Comparison of ENCODE assay signal across 8 cellular contexts in the genomic region with DNA sequence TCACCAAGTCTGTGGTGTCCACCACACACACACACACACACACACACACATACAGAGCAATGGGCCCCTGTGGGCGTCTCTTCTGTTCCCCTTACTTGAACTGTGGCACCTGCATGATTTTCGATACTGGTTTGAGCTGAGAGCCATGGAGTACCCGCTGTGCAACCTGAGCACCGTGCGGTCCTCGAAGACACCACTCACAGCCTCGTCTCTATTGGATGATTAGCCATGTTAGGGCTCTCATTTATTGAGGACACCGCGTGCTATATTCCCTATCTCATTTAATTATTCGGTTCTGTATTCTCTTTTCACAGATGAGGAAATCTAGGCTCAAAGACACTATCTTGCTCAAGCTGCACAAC. TPM values are rescaled to one million over a fixed set of nuclear protein-coding genes. Genes with fewer than 3 reads are reported as not detected.
DNase-seq lines count a peak whose midpoint lies in the region; ATAC-seq and TF ChIP-seq lines count a peak whose summit lies in the region.

No MANE protein-coding gene starts in this region.

- peak overlapping the region; percentile 79 to 84 for H3K4me3 Mint-ChIP-seq in activated T-cell treated with anti-CD3 and anti-CD28 coated beads, Interleukin-2, amount 50 U/mL, for 72 hours

- intact Hi-C loops in heart left ventricle (cut with DNase I) = no loop called here
- intact Hi-C loops in left ventricle myocardium superior (cut with micrococcal nuclease) = no loop called here
- intact Hi-C loops in left lung (cut with DNase I) = no loop called here
- intact Hi-C loops in head of caudate nucleus (cut with DNase I) = no loop called here

- H3K9me3 ChIP-seq in heart left ventricle = no peaks in the 10 kb centered on the region
- H3K9me3 ChIP-seq in left lung = no peaks in the 10 kb centered on the region

- H3K36me3 Mint-ChIP-seq in activated T-cell treated with anti-CD3 and anti-CD28 coated beads, Interleukin-2, amount 50 U/mL, for 72 hours (ENCODE audit: insufficient read depth in 2 of 2) = no peaks in the 10 kb centered on the region

- TF ChIP-seq CTCF in heart left ventricle (IDR thresholded peaks at IDR 0.05) = no peak
- no peak for TF ChIP-seq CTCF in left lung (IDR thresholded peaks at IDR 0.05)

- H3K27ac ChIP-seq in heart left ventricle (peak overlapping the region in 1 of 12 donors; percentile 83), left lung (peak overlapping the region; percentile 24 to 33), urinary bladder (ENCODE audit: low read depth) (no peak overlapping the region)

- H3K36me3 ChIP-seq in heart left ventricle (no peaks in the 10 kb centered on the region), left lung (no peaks in the 10 kb centered on the region), urinary bladder (ENCODE audit: insufficient read depth) (no peaks in the 10 kb centered on the region)

- H3K4me1 ChIP-seq in heart left ventricle = peaks cover 0 to 29% (median 9%) of the 10 kb centered on the region in 12 donors
- peaks cover 11 to 16% of the 10 kb centered on the region in 2 donors for H3K4me1 ChIP-seq in left lung
- H3K4me1 ChIP-seq in urinary bladder (ENCODE audit: insufficient read depth) = no peaks in the 10 kb centered on the region

- no peaks in the 10 kb centered on the region for H3K9me3 Mint-ChIP-seq in activated T-cell treated with anti-CD3 and anti-CD28 coated beads, Interleukin-2, amount 50 U/mL, for 72 hours

- peaks cover 44% of the 10 kb centered on the region for H3K27me3 Mint-ChIP-seq in activated T-cell treated with anti-CD3 and anti-CD28 coated beads, Interleukin-2, amount 50 U/mL, for 72 hours (ENCODE audit: low read depth)

- WGBS in heart left ventricle, 4 donors = 24 to 31% (median 29%) methylated on average over 10 of the region's 10 CpGs
- 26% methylated on average over 10 of the region's 10 CpGs for WGBS in urinary bladder

- no peak for DNase-seq in heart left ventricle
- DNase-seq in left ventricle myocardium superior = no peak
- peak in 1 of 2 donors; percentile 2 for DNase-seq in activated T-cell treated with anti-CD3 and anti-CD28 coated beads, Interleukin-2, amount 50 U/mL, for 72 hours
- DNase-seq in left lung = no peak
- DNase-seq in head of caudate nucleus = no peak

- H3K27me3 ChIP-seq in heart left ventricle = peaks cover 6 to 49% (median 13%) of the 10 kb centered on the region in 9 donors
- peaks cover 0 to 48% of the 10 kb centered on the region in 2 donors for H3K27me3 ChIP-seq in left lung

- ATAC-seq in heart left ventricle (peak in 1 of 4 donors; percentile 5), left ventricle myocardium superior (no peak), left lung (peak; percentile 21), HG02840 (IDR thresholded peaks at IDR 0.05; ENCODE audit: low FRiP score, unreplicated experiment) (no peak), GM18519 (IDR thresholded peaks at IDR 0.05; ENCODE audit: low FRiP score, unreplicated experiment) (no peak)
- ATAC-seq in activated T-cell treated with anti-CD3 and anti-CD28 coated beads, Interleukin-2, amount 50 U/mL, for 72 hours (replicated peaks in 1 of 2) = peak in 1 of 2 donors; percentile 21

- H3K27ac Mint-ChIP-seq in activated T-cell treated with anti-CD3 and anti-CD28 coated beads, Interleukin-2, amount 50 U/mL, for 72 hours = no peak overlapping the region

- H3K4me3 ChIP-seq in heart left ventricle (peak overlapping the region in 10 of 12 donors; percentile 61 to 85 (median 67)), left lung (peak overlapping the region in 1 of 2 donors; percentile 56), urinary bladder (ENCODE audit: low read depth, low read length) (peak overlapping the region; percentile 78)

- peaks cover 29% of the 10 kb centered on the region for H3K4me1 Mint-ChIP-seq in activated T-cell treated with anti-CD3 and anti-CD28 coated beads, Interleukin-2, amount 50 U/mL, for 72 hours (ENCODE audit: low read depth)

- TF ChIP-seq POLR2A in heart left ventricle (IDR thresholded peaks at IDR 0.05) = no peak

RNA-seq across cellular contexts. Expression of gene C14orf132, which starts 0.6 kb away (rescaled TPM):
- 10 to 100 TPM in 2 of 9 donors, 1 to 10 TPM in 6, under 1 TPM in 1; 0.89 to 14.9 (median 2.1) TPM for total RNA-seq in heart left ventricle
- polyA plus RNA-seq in heart left ventricle = 1 to 10 TPM in 1 of 2 donors, under 1 TPM in 1; 0.76 to 1.5 TPM
- 2.4 TPM for total RNA-seq in left ventricle myocardium superior
- total RNA-seq in activated T-cell treated with anti-CD3 and anti-CD28 coated beads, Interleukin-2, amount 50 U/mL, for 72 hours = 1 to 10 TPM; 2.1 to 3.4 TPM
- 10 to 100 TPM; 23.2 to 87.8 TPM for total RNA-seq in left lung
- 26.2 TPM for total RNA-seq in urinary bladder
- polyA plus RNA-seq in urinary bladder = 18.7 TPM
